In genomic region chr10:34247560-34247959, GRCh38 we compare ENCODE assay signal across 17 cellular contexts.
DNase-seq lines count a peak whose midpoint lies in the region; TF ChIP-seq lines count a peak whose summit lies in the region.
"Had no signal": no experiment of that assay in that cellular context is flagged by ENCODE, and none has a peak within 500 bp of the region (broad histone marks: within the 10 kb centered on the region; RNA-seq: fewer than 3 reads in every experiment).

No MANE protein-coding gene starts in this region.

- BruUV-seq in MCF 10A (replicated peaks; lab: Mats Ljungman, UMichigan) (no TSS peak), mammary epithelial cell (replicated peaks; lab: Mats Ljungman, UMichigan) (no TSS peak)

- POLR2A ChIA-PET in MCF 10A (lab: Yijun Ruan, JAX): no interaction called here

- dilution Hi-C loops in mammary epithelial cell (cut with HindIII; ENCODE audit: low sequenced_read_pairs): no loop called here

- no peak overlapping the region for H3K9ac ChIP-seq in mammary epithelial cell (ENCODE audit: insufficient read depth, low read length)
- H3K9ac ChIP-seq: BLaER1 had no signal

- H3K36me3 Mint-ChIP-seq in MCF 10A (ENCODE audit: insufficient read depth, unreplicated experiment): peaks cover 20% of the 10 kb centered on the region
- H3K36me3 Mint-ChIP-seq: CD4-positive, CD25-positive, alpha-beta regulatory T cell; CD8-positive, alpha-beta T cell had no signal

- no peaks in the 10 kb centered on the region for H3K4me1 Mint-ChIP-seq in MCF 10A (ENCODE audit: insufficient read depth, unreplicated experiment)
- H3K4me1 Mint-ChIP-seq: B cell; CD4-positive, CD25-positive, alpha-beta regulatory T cell had no signal

- H3K9me3 ChIP-seq in mammary epithelial cell (replicated peaks; ENCODE audit: insufficient read depth, low read length): no peaks in the 10 kb centered on the region
- no peaks in the 10 kb centered on the region for H3K9me3 ChIP-seq in osteoblast (ENCODE audit: low read depth, low read length)
- H3K9me3 ChIP-seq: BLaER1, HAP-1 had no signal

- CTCF ChIA-PET in MCF 10A (lab: Yijun Ruan, JAX) (no interaction called here), mammary epithelial cell (lab: Charles Lee; ENCODE audit: low non-redundant PET) (no interaction called here)

- H3K27me3 ChIP-seq in mammary epithelial cell (ENCODE audit: insufficient read depth, low read length): no peaks in the 10 kb centered on the region
- no peaks in the 10 kb centered on the region for H3K27me3 ChIP-seq in osteoblast (ENCODE audit: insufficient read depth, low read length)
- H3K27me3 ChIP-seq: BLaER1 had no signal

- no peak for DNase-seq in MCF 10A (ENCODE audit: unreplicated experiment)
- no peak for DNase-seq in mammary epithelial cell
- peak; percentile 23 for DNase-seq in SK-MEL-5 (ENCODE audit: low read depth, low spot score)
- DNase-seq in osteoblast (ENCODE audit: insufficient read length, low spot score, missing footprints): peak; percentile 57
- no peak for DNase-seq in NCI-H2029 (lab: John Stamatoyannopoulos, UW)
- DNase-seq in glomerular visceral epithelial cell (ENCODE audit: extremely low spot score): no peak
- DNase-seq: CD4-positive, CD25-positive, alpha-beta regulatory T cell; CD8-positive, alpha-beta T cell; DMS53; DMS79 treated with DMSO at 0.1 percent for 48 hours; GF-D8 had no signal

- no peaks in the 10 kb centered on the region for H4K20me1 ChIP-seq in mammary epithelial cell (ENCODE audit: insufficient read depth, low read length)
- H4K20me1 ChIP-seq in osteoblast (ENCODE audit: insufficient read depth, low read length): no peaks in the 10 kb centered on the region
- H4K20me1 ChIP-seq: BLaER1 had no signal

- in situ Hi-C loops in mammary epithelial cell (cut with MboI; ENCODE audit: low sequenced_read_pairs in 2 of 2): no loop called here
- in situ Hi-C loops in SK-MEL-5 (cut with HindIII; ENCODE audit: low pct_unique_long_range_greater_than_20kb, low sequenced_read_pairs): no loop called here

- no peak overlapping the region for H2AFZ ChIP-seq in mammary epithelial cell (ENCODE audit: low read depth, low read length)
- no peak overlapping the region for H2AFZ ChIP-seq in osteoblast (ENCODE audit: low read length)
- H2AFZ ChIP-seq: GM23338 had no signal

- intact Hi-C loops in MCF 10A (cut with micrococcal nuclease) (no loop called here), mammary epithelial cell (cut with micrococcal nuclease) (no loop called here)

- H3K79me2 ChIP-seq in mammary epithelial cell (ENCODE audit: insufficient read depth, low read length): no peaks in the 10 kb centered on the region
- no peaks in the 10 kb centered on the region for H3K79me2 ChIP-seq in osteoblast (ENCODE audit: insufficient read depth, low read length)

- no peak overlapping the region for H3K27ac ChIP-seq in mammary epithelial cell (ENCODE audit: insufficient read depth, low read depth, low read length)
- no peak overlapping the region for H3K27ac ChIP-seq in osteoblast (ENCODE audit: low read depth, low read length)
- H3K27ac ChIP-seq: 22Rv1, BLaER1, C4-2B had no signal

- H3K4me1 ChIP-seq in mammary epithelial cell (ENCODE audit: insufficient read depth, low read length) (peaks cover 6% of the 10 kb centered on the region), osteoblast (ENCODE audit: insufficient read depth, low read length) (no peaks in the 10 kb centered on the region)
- H3K4me1 ChIP-seq: HAP-1 had no signal

- H3K4me3 Mint-ChIP-seq in MCF 10A (ENCODE audit: unreplicated experiment): no peak overlapping the region
- H3K4me3 Mint-ChIP-seq: B cell; CD8-positive, alpha-beta T cell; GM23338 had no signal

- no peak for TF ChIP-seq CTCF in MCF 10A (IDR thresholded peaks at IDR 0.05; ENCODE audit: unreplicated experiment)
- no peak for TF ChIP-seq CTCF in mammary epithelial cell (conservative IDR thresholded peaks at IDR 0.05 in 1 of 2, IDR thresholded peaks at IDR 0.05 in 1 of 2; ENCODE audit: extremely low read depth in 1 of 2, insufficient read depth in 1 of 2, low read depth in 1 of 2, low read length in 2 of 2)
- no peak for TF ChIP-seq CTCF in osteoblast (IDR thresholded peaks at IDR 0.05; ENCODE audit: extremely low read depth, low read depth, low read length)

- H3K4me2 ChIP-seq in mammary epithelial cell (ENCODE audit: insufficient read depth, low read depth, low read length) (no peak overlapping the region), osteoblast (ENCODE audit: insufficient read depth, low read length) (no peak overlapping the region)
- H3K4me2 ChIP-seq: BLaER1, GM23338 had no signal

- H3K27ac Mint-ChIP-seq in MCF 10A (ENCODE audit: low read depth, unreplicated experiment): peak overlapping the region; percentile 40
- H3K27ac Mint-ChIP-seq: B cell; CD4-positive, CD25-positive, alpha-beta regulatory T cell; CD8-positive, alpha-beta T cell had no signal

- WGBS in mammary epithelial cell (ENCODE audit: low coverage, missing lambda C conversion rate): 92% methylated on average over 3 of the region's 3 CpGs

- no peaks in the 10 kb centered on the region for H3K36me3 ChIP-seq in mammary epithelial cell (ENCODE audit: insufficient read depth, low read length)
- no peaks in the 10 kb centered on the region for H3K36me3 ChIP-seq in osteoblast (ENCODE audit: insufficient read depth, low read length)
- H3K36me3 ChIP-seq: BLaER1, HAP-1 had no signal

- no peaks in the 10 kb centered on the region for H3K27me3 Mint-ChIP-seq in MCF 10A (ENCODE audit: insufficient read depth, unreplicated experiment)
- H3K27me3 Mint-ChIP-seq: B cell had no signal

- H3K9me3 Mint-ChIP-seq in MCF 10A (ENCODE audit: unreplicated experiment): no peaks in the 10 kb centered on the region
- H3K9me3 Mint-ChIP-seq: CD4-positive, CD25-positive, alpha-beta regulatory T cell; CD8-positive, alpha-beta T cell; GM23338 had no signal

- H3K4me3 ChIP-seq in mammary epithelial cell (replicated peaks in 1 of 3; ENCODE audit: insufficient read depth in 1 of 3, low read depth in 2 of 3, low read length in 3 of 3) (no peak overlapping the region), osteoblast (ENCODE audit: insufficient read depth, low read length) (no peak overlapping the region)
- H3K4me3 ChIP-seq: BLaER1, GM23338, HAP-1 had no signal

Comparison
In these comparisons a context has a peak if more than half of its experiments do, and no peak if none do; other contexts are left out.
1. DNase-seq: peak in SK-MEL-5 (single experiment) and osteoblast (single experiment); none in MCF 10A (single experiment), mammary epithelial cell (single experiment), NCI-H2029 (single experiment) and glomerular visceral epithelial cell (single experiment).